In the genomic region with DNA sequence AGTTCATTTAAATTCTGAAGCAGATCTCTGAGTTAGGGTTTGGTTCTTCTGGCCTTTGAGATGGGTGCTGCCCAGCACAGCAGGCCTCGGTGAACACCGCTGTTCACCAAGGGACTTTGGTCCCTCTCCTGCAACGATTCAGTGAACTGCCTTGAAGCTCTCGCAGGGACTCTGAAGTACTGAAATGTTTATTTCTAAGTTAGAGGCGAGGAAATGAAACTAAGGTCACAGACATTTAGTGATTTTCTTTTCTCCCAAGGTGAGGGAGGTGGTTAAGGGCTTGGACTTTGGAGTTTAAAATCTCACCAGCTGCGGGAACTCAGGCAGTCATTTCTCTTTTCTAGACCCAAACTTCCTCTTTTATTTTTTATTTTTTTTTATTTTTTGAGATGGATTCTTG, we compare ENCODE assay signal across 10 cellular contexts. TPM values are rescaled to one million over a fixed set of nuclear protein-coding genes. Genes with fewer than 3 reads are reported as not detected.
A peak's percentile ranks its signal among the peaks of the same experiment; 100 is the strongest.
DNase-seq lines count a peak whose midpoint lies in the region; ATAC-seq and TF ChIP-seq lines count a peak whose summit lies in the region.
"Had no signal": no experiment of that assay in that cellular context is flagged by ENCODE, and none has a peak within 500 bp of the region (broad histone marks: within the 10 kb centered on the region; RNA-seq: fewer than 3 reads in every experiment).

No MANE protein-coding gene starts in this region.

- H3K36me3 Mint-ChIP-seq in dendritic cell treated with granulocyte-macrophage colony-stimulating factor and Interleukin-4, amounts not matched to agents 40 ng/mL and 50 ng/mL, for 4 days (ENCODE audit: low read depth), result peaks cover 27% of the 10 kb centered on the region

- H2AK5ac ChIP-seq in neuronal stem cell (ENCODE audit: low read depth, low read length), result no peak overlapping the region

- peaks cover 46% of the 10 kb centered on the region for H3K4me1 Mint-ChIP-seq in dendritic cell treated with granulocyte-macrophage colony-stimulating factor and Interleukin-4, amounts not matched to agents 40 ng/mL and 50 ng/mL, for 4 days (ENCODE audit: low read depth)

- intact Hi-C loops in dendritic cell treated with granulocyte-macrophage colony-stimulating factor and Interleukin-4, amounts not matched to agents 40 ng/mL and 50 ng/mL, for 4 days (cut with micrococcal nuclease), result loop anchor here (1.0 kb wide), 1 partner anchor 8 kb away; no protein-coding TSS in a partner anchor
- intact Hi-C loops in adrenal gland (cut with DNase I), result no loop called here

- no CpG with 5 or more reads among the region's 6 CpGs for WGBS in neuronal stem cell (ENCODE audit: extremely low coverage in 2 of 2, insufficient read length in 2 of 2, insufficient replicate concordance in 1 of 2), 2 donors
- 71 to 86% (median 75%) methylated on average over 6 of the region's 6 CpGs for WGBS in adrenal gland, 4 donors

- peak overlapping the region; percentile 70 for H3K27ac Mint-ChIP-seq in dendritic cell treated with granulocyte-macrophage colony-stimulating factor and Interleukin-4, amounts not matched to agents 40 ng/mL and 50 ng/mL, for 4 days

- H3K27me3 Mint-ChIP-seq in dendritic cell treated with granulocyte-macrophage colony-stimulating factor and Interleukin-4, amounts not matched to agents 40 ng/mL and 50 ng/mL, for 4 days, result no peaks in the 10 kb centered on the region
- H3K27me3 Mint-ChIP-seq: CD4-positive, CD25-positive, alpha-beta regulatory T cell had no signal

- H3K4me3 ChIP-seq in neuronal stem cell (ENCODE audit: low read length in 2 of 2) (no peak overlapping the region), adrenal gland (no peak overlapping the region)

- no peaks in the 10 kb centered on the region for H3K27me3 ChIP-seq in neuronal stem cell (ENCODE audit: control insufficient read depth in 3 of 3, insufficient read depth in 3 of 3, low read depth in 1 of 3, low read length in 3 of 3)
- no peaks in the 10 kb centered on the region for H3K27me3 ChIP-seq in adrenal gland

- no peak for TF ChIP-seq CTCF in adrenal gland (IDR thresholded peaks at IDR 0.05)

- H3K23ac ChIP-seq in neuronal stem cell (ENCODE audit: low read depth, low read length, poor library complexity), result no peak overlapping the region

- no peak for TF ChIP-seq POLR2A in adrenal gland (IDR thresholded peaks at IDR 0.05)

- H2AFZ ChIP-seq in neuronal stem cell (ENCODE audit: low read length), result no peak overlapping the region

- no peak overlapping the region for H2BK15ac ChIP-seq in neuronal stem cell (ENCODE audit: low read length)

- H3K14ac ChIP-seq in neuronal stem cell (ENCODE audit: low read length), result no peak overlapping the region

- peak; percentile 88 for ATAC-seq in GM18498 (IDR thresholded peaks at IDR 0.05; ENCODE audit: unreplicated experiment)
- peak; percentile 94 for ATAC-seq in GM21390 (IDR thresholded peaks at IDR 0.05; ENCODE audit: unreplicated experiment)
- ATAC-seq in HG03135 (IDR thresholded peaks at IDR 0.05; ENCODE audit: unreplicated experiment), result peak; percentile 80
- ATAC-seq: stimulated activated naive CD8-positive, alpha-beta T cell treated with anti-CD3 and anti-CD28 coated beads, Interleukin-15, Interleukin-2, amounts not matched to agents 100 U/mL and 50 U/mL, for 24 hours had no signal

- no peak overlapping the region for H4K91ac ChIP-seq in neuronal stem cell (ENCODE audit: low read depth, low read length, poor library complexity)

- no peak overlapping the region for H2BK120ac ChIP-seq in neuronal stem cell (ENCODE audit: low read depth, low read length)

- no peak overlapping the region for H3K27ac ChIP-seq in neuronal stem cell (replicated peaks; ENCODE audit: low read length)
- no peak overlapping the region for H3K27ac ChIP-seq in adrenal gland

- H3K9ac ChIP-seq in neuronal stem cell (ENCODE audit: low read depth, low read length, poor library complexity), result no peak overlapping the region

- no peak overlapping the region for H3K18ac ChIP-seq in neuronal stem cell (ENCODE audit: low read length)

- no peak overlapping the region for H3K4me3 Mint-ChIP-seq in dendritic cell treated with granulocyte-macrophage colony-stimulating factor and Interleukin-4, amounts not matched to agents 40 ng/mL and 50 ng/mL, for 4 days
- H3K4me3 Mint-ChIP-seq: CD4-positive, CD25-positive, alpha-beta regulatory T cell had no signal

- no peaks in the 10 kb centered on the region for H3K9me3 Mint-ChIP-seq in dendritic cell treated with granulocyte-macrophage colony-stimulating factor and Interleukin-4, amounts not matched to agents 40 ng/mL and 50 ng/mL, for 4 days

- no peak for DNase-seq in stimulated activated CD8-positive, alpha-beta memory T cell treated with anti-CD3 and anti-CD28 coated beads, Interleukin-4, amount 100 ng/mL, for 48 hours
- no peak for DNase-seq in neuronal stem cell (ENCODE audit: low spot score)
- DNase-seq in NCI-H2081 treated with DMSO at 0.1 percent for 48 hours (lab: John Stamatoyannopoulos, UW), result no peak
- no peak for DNase-seq in adrenal gland
- DNase-seq: CD4-positive, CD25-positive, alpha-beta regulatory T cell; stimulated activated naive CD8-positive, alpha-beta T cell treated with anti-CD3 and anti-CD28 coated beads, Interleukin-15, Interleukin-2, amounts not matched to agents 100 U/mL and 50 U/mL, for 24 hours had no signal

- no peak overlapping the region for H4K8ac ChIP-seq in neuronal stem cell (ENCODE audit: low read depth, low read length)

- no peak overlapping the region for H3K4ac ChIP-seq in neuronal stem cell (ENCODE audit: low read length)

- H3K4me1 ChIP-seq in neuronal stem cell (ENCODE audit: control insufficient read depth in 2 of 2, insufficient read depth in 1 of 2, low read depth in 1 of 2, low read length in 2 of 2), result peaks cover 0 to 4% of the 10 kb centered on the region in 2 donors
- peaks cover 7 to 9% of the 10 kb centered on the region in 2 donors for H3K4me1 ChIP-seq in adrenal gland (replicated peaks in 1 of 2)

- no peak overlapping the region for H2BK5ac ChIP-seq in neuronal stem cell (ENCODE audit: low read length)

- H3K79me1 ChIP-seq in neuronal stem cell (ENCODE audit: low read depth, low read length), result peaks cover 5% of the 10 kb centered on the region

- no peak overlapping the region for H2BK12ac ChIP-seq in neuronal stem cell (ENCODE audit: low read length)

- H3K36me3 ChIP-seq in neuronal stem cell (replicated peaks in 1 of 2; ENCODE audit: control insufficient read depth in 2 of 2, insufficient read depth in 2 of 2, low read length in 2 of 2) (peaks cover 9 to 83% of the 10 kb centered on the region in 2 donors), adrenal gland (replicated peaks in 1 of 2) (no peaks in the 10 kb centered on the region)

- peaks cover 0 to 8% of the 10 kb centered on the region in 2 donors for H3K9me3 ChIP-seq in neuronal stem cell (replicated peaks in 1 of 2; ENCODE audit: control insufficient read depth in 2 of 2, insufficient read depth in 1 of 2, low read depth in 1 of 2, low read length in 2 of 2)
- H3K9me3 ChIP-seq in adrenal gland (replicated peaks in 1 of 3), result no peaks in the 10 kb centered on the region

- no peak overlapping the region for H3K4me2 ChIP-seq in neuronal stem cell (ENCODE audit: insufficient read depth, low read length, poor library complexity, severe bottlenecking)

RNA-seq across cellular contexts. Expression of gene E2F3, which starts 26.2 kb away (rescaled TPM):
- 22.6 TPM for polyA plus RNA-seq in neuronal stem cell (2013, experiment 1 of 2)
- 23.2 TPM for polyA plus RNA-seq in neuronal stem cell (2013, experiment 2 of 2)
- total RNA-seq in adrenal gland, result 10 to 100 TPM in 3 of 8 donors, 1 to 10 TPM in 5; 5.2 to 12.0 (median 8.6) TPM
- polyA plus RNA-seq in adrenal gland, result 10 to 100 TPM in 1 of 3 donors, 1 to 10 TPM in 2; 6.0 to 11.1 (median 6.6) TPM
